ENCODE assay signal across 28 cellular contexts in the genomic region with DNA sequence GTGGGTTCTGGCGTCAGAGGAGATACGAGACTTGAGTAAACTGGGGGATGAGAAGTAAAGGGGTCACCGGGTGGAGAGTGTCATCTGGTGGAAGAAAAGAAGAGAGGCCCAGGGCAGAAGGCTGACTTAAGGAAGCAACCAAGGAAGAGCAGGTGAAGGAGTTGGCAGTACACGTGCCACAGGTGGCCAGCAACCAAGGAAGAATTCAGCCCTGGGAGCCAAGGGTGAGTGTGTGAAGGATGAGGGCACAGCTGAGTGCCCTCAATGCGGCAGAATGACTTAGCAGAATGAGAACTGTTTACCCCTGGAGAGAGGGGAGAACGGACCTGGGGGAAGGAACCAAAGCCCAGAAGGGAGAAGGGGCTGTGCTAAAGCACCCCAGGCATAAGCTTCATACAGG.
"Had no signal": no experiment of that assay in that cellular context is flagged by ENCODE, and none has a peak within 500 bp of the region (broad histone marks: within the 10 kb centered on the region; RNA-seq: fewer than 3 reads in every experiment).

No MANE protein-coding gene starts in this region.

- H3K27ac ChIP-seq: cardiac muscle cell, colonic mucosa, left ventricle myocardium inferior, neutrophil, ovary, right atrium auricular region, suprapubic skin, tibial nerve had no signal

- H3K36me3 Mint-ChIP-seq: activated naive CD8-positive, alpha-beta T cell; mesothelial cell of epicardium; naive B cell had no signal

- H3K36me3 ChIP-seq: cardiac muscle cell, colonic mucosa, left ventricle myocardium inferior, neutrophil, ovary, right atrium auricular region, suprapubic skin had no signal

- H3K9me3 ChIP-seq: colonic mucosa, left ventricle myocardium inferior, neutrophil, ovary, right atrium auricular region, suprapubic skin, tibial nerve had no signal

- H3K4me3 ChIP-seq: cardiac muscle cell, colonic mucosa, left ventricle myocardium inferior, lung, ovary, right atrium auricular region, suprapubic skin, tibial nerve had no signal

- H3K4me1 ChIP-seq: colonic mucosa, left ventricle myocardium inferior, right atrium auricular region, suprapubic skin, tibial nerve had no signal

- H3K9me3 Mint-ChIP-seq: activated CD4-positive, alpha-beta memory T cell treated with anti-CD3 and anti-CD28 coated beads, Interleukin-2, amount 10 ng/mL, durations not matched to agents 7 days and 5 days; activated CD4-positive, alpha-beta T cell treated with anti-CD3 and anti-CD28 coated beads, Interleukin-2, amount 10 ng/mL, durations not matched to agents 24 days and 14 days; activated T-helper 2 cell treated with anti-CD3 and anti-CD28 coated beads, Interferon-gamma antibody, Interleukin-2, Interleukin-4, amounts not matched to agents 10 μg/mL and 5 μg/mL and 100 μg/mL, durations not matched to agents 14 hours and 24 hours and 36 hours; mesothelial cell of epicardium; naive B cell had no signal

- H3K27ac Mint-ChIP-seq: activated CD4-positive, alpha-beta memory T cell treated with anti-CD3 and anti-CD28 coated beads, Interleukin-2, amount 10 ng/mL, durations not matched to agents 7 days and 5 days; activated CD4-positive, alpha-beta T cell treated with anti-CD3 and anti-CD28 coated beads, Interleukin-2, amount 10 ng/mL, durations not matched to agents 24 days and 14 days; activated naive CD8-positive, alpha-beta T cell; activated T-helper 2 cell treated with anti-CD3 and anti-CD28 coated beads, Interferon-gamma antibody, Interleukin-2, Interleukin-4, amounts not matched to agents 10 μg/mL and 5 μg/mL and 100 μg/mL, durations not matched to agents 14 hours and 24 hours and 36 hours; brain; mesothelial cell of epicardium; nephron progenitor cell had no signal

- H3K27me3 ChIP-seq: cardiac muscle cell, colonic mucosa, neutrophil, ovary, right atrium auricular region, suprapubic skin, tibial nerve had no signal

- DNase-seq: activated CD4-positive, alpha-beta memory T cell treated with anti-CD3 and anti-CD28 coated beads, Interleukin-2, amount 10 ng/mL, durations not matched to agents 7 days and 5 days; activated CD4-positive, alpha-beta T cell treated with anti-CD3 and anti-CD28 coated beads, Interleukin-2, amount 10 ng/mL, durations not matched to agents 24 days and 14 days; activated CD4-positive, CD25-positive, alpha-beta regulatory T cell treated with anti-CD3 and anti-CD28 coated beads, Interleukin-2, amount 50 U/mL, for 72 hours; activated CD8-positive, alpha-beta memory T cell treated with anti-CD3 and anti-CD28 coated beads, Interleukin-2, amount 50 U/mL, for 48 hours; activated T-cell treated with anti-CD3 and anti-CD28 coated beads, Interleukin-2, amount 50 U/mL, for 48 hours; anterior cingulate cortex; cerebellar nuclear complex; colonic mucosa; effector CD8-positive, alpha-beta T cell; glutamatergic neuron; left ventricle myocardium inferior; naive B cell; nephron progenitor cell; ovary; stimulated activated CD4-positive, alpha-beta T cell treated with anti-CD3 and anti-CD28 coated beads, Interleukin-15, amount 100 ng/mL, for 24 hours; stimulated activated CD4-positive, alpha-beta T cell treated with anti-CD3 and anti-CD28 coated beads, Interleukin-2, amount 100 ng/mL, for 24 hours; stimulated activated naive CD4-positive, alpha-beta T cell; T-helper 2 cell had no signal
